In the genomic region with DNA sequence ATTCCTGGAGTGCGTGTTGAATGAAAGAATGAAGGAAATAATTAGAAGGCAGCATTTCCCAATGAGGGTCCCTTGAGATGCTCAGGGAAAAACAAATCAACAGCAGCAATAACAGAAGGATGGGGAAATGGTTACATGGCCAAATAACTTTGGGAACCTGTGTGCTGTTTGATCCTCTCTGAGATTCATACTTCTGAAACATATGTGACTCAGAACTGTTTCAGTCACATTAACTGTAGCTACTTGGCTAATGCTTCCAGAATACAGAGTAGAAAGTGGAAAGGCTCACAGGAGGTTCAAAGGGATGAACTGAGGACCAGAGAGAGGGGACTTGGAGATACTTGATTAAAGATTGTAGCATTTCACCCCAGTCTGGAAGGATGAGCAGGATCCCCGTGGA, we compare ENCODE assay signal across 19 cellular contexts.
"Had no signal": no experiment of that assay in that cellular context is flagged by ENCODE, and none has a peak within 500 bp of the region (broad histone marks: within the 10 kb centered on the region; RNA-seq: fewer than 3 reads in every experiment).

No MANE protein-coding gene starts in this region.

- H3K4me3 Mint-ChIP-seq: activated B cell treated with CpG ODN at 0.5 μM for 24 hours; activated CD8-positive, alpha-beta T cell treated with anti-CD3 and anti-CD28 coated beads for 36 hours; activated naive CD4-positive, alpha-beta T cell treated with anti-CD3 and anti-CD28 coated beads, Interleukin-2, amount 10 ng/mL, durations not matched to agents 7 days and 5 days; immature natural killer cell; naive B cell; neural crest cell; stimulated activated naive CD8-positive, alpha-beta T cell treated with anti-CD3 and anti-CD28 coated beads, Interleukin-15, amount 100 ng/mL, for 72 hours had no signal

- H3K36me3 ChIP-seq: cardiac muscle cell, right atrium auricular region had no signal

- H3K9me3 Mint-ChIP-seq: activated B cell treated with CpG ODN at 0.5 μM for 24 hours; activated CD8-positive, alpha-beta T cell treated with anti-CD3 and anti-CD28 coated beads for 36 hours; activated naive CD4-positive, alpha-beta T cell treated with anti-CD3 and anti-CD28 coated beads, Interleukin-2, amount 10 ng/mL, durations not matched to agents 7 days and 5 days; activated T-helper 2 cell treated with anti-CD3 and anti-CD28 coated beads, Interferon-gamma antibody, Interleukin-2, Interleukin-4, amounts not matched to agents 10 μg/mL and 5 μg/mL and 100 μg/mL, durations not matched to agents 14 hours and 24 hours and 36 hours; immature natural killer cell; neural crest cell; stimulated activated naive CD8-positive, alpha-beta T cell treated with anti-CD3 and anti-CD28 coated beads, Interleukin-15, amount 100 ng/mL, for 72 hours had no signal

- H3K9me3 ChIP-seq: heart right ventricle, right atrium auricular region, testis, upper lobe of left lung had no signal

- H3K4me1 ChIP-seq: testis, upper lobe of left lung had no signal

- H3K27me3 ChIP-seq: cardiac muscle cell, heart right ventricle, right atrium auricular region, testis, upper lobe of left lung had no signal

- H3K27ac ChIP-seq: cardiac muscle cell, right atrium auricular region, SK-N-MC, testis, upper lobe of left lung had no signal

- H3K27ac Mint-ChIP-seq: activated B cell treated with CpG ODN at 0.5 μM for 24 hours; activated CD8-positive, alpha-beta T cell treated with anti-CD3 and anti-CD28 coated beads for 36 hours; activated naive CD4-positive, alpha-beta T cell treated with anti-CD3 and anti-CD28 coated beads, Interleukin-2, amount 10 ng/mL, durations not matched to agents 7 days and 5 days; activated T-helper 2 cell treated with anti-CD3 and anti-CD28 coated beads, Interferon-gamma antibody, Interleukin-2, Interleukin-4, amounts not matched to agents 10 μg/mL and 5 μg/mL and 100 μg/mL, durations not matched to agents 14 hours and 24 hours and 36 hours; naive B cell had no signal

- H3K27me3 Mint-ChIP-seq: activated B cell treated with CpG ODN at 0.5 μM for 24 hours; activated CD8-positive, alpha-beta T cell treated with anti-CD3 and anti-CD28 coated beads for 36 hours; activated naive CD4-positive, alpha-beta T cell treated with anti-CD3 and anti-CD28 coated beads, Interleukin-2, amount 10 ng/mL, durations not matched to agents 7 days and 5 days; stimulated activated naive CD8-positive, alpha-beta T cell treated with anti-CD3 and anti-CD28 coated beads, Interleukin-15, amount 100 ng/mL, for 72 hours had no signal

- H3K36me3 Mint-ChIP-seq: naive B cell had no signal

- DNase-seq: activated B cell treated with CpG ODN at 0.5 μM for 24 hours; activated CD4-positive, alpha-beta T cell treated with anti-CD3 and anti-CD28 coated beads for 4 hours; activated CD8-positive, alpha-beta T cell treated with anti-CD3 and anti-CD28 coated beads for 36 hours; activated naive CD4-positive, alpha-beta T cell treated with anti-CD3 and anti-CD28 coated beads, Interleukin-2, amount 10 ng/mL, durations not matched to agents 7 days and 5 days; activated T-cell treated with anti-CD3 and anti-CD28 coated beads, Interleukin-2, amount 50 U/mL, for 1 hour; heart right ventricle; immature natural killer cell; kidney glomerular epithelial cell; left ventricle myocardium superior; naive B cell; stimulated activated naive CD8-positive, alpha-beta T cell treated with anti-CD3 and anti-CD28 coated beads, Interleukin-15, amount 100 ng/mL, for 72 hours; T-helper 9 cell; testis; upper lobe of left lung had no signal

- H3K4me3 ChIP-seq: cardiac muscle cell, heart right ventricle, right atrium auricular region, SK-N-MC, testis, upper lobe of left lung had no signal

- H3K4me1 Mint-ChIP-seq: activated B cell treated with CpG ODN at 0.5 μM for 24 hours, naive B cell had no signal
